In genomic region chr18:51614967-51615571, GRCh38 we compare ENCODE assay signal across 15 cellular contexts.
DNase-seq lines count a peak whose midpoint lies in the region; ATAC-seq and TF ChIP-seq lines count a peak whose summit lies in the region.
"Had no signal": no experiment of that assay in that cellular context is flagged by ENCODE, and none has a peak within 500 bp of the region (broad histone marks: within the 10 kb centered on the region; RNA-seq: fewer than 3 reads in every experiment).

No MANE protein-coding gene starts in this region.

- no peaks in the 10 kb centered on the region for H3K4me1 ChIP-seq in left lung
- H3K4me1 ChIP-seq: BLaER1 treated with 17β-estradiol and CSF1 and Interleukin-3, amounts not matched to agents 10 nM and 100 nM; suprapubic skin had no signal

- no peaks in the 10 kb centered on the region for H3K9me3 ChIP-seq in left lung
- H3K9me3 ChIP-seq: BLaER1 treated with 17β-estradiol and CSF1 and Interleukin-3, amounts not matched to agents 10 nM and 100 nM; suprapubic skin had no signal

- POLR2A ChIA-PET in MCF 10A (lab: Yijun Ruan, JAX) = interaction anchor here (0.9 kb wide), 1 partner anchor 40 kb away, joined by 3 read pairs; no protein-coding TSS in a partner anchor

- no peak overlapping the region for H3K27ac ChIP-seq in left lung
- H3K27ac ChIP-seq: BLaER1 treated with 17β-estradiol and CSF1 and Interleukin-3, amounts not matched to agents 10 nM and 100 nM; suprapubic skin had no signal

- TF ChIP-seq CTCF in MCF 10A (IDR thresholded peaks at IDR 0.05; ENCODE audit: unreplicated experiment) (no peak), left lung (IDR thresholded peaks at IDR 0.05) (no peak)

- no peaks in the 10 kb centered on the region for H3K9me3 Mint-ChIP-seq in MCF 10A (ENCODE audit: unreplicated experiment)
- H3K9me3 Mint-ChIP-seq: activated naive CD4-positive, alpha-beta T cell treated with anti-CD3 and anti-CD28 coated beads, Interleukin-2, amount 50 U/mL, for 24 hours had no signal

- H3K27me3 ChIP-seq in left lung = no peaks in the 10 kb centered on the region
- H3K27me3 ChIP-seq: BLaER1 treated with 17β-estradiol and CSF1 and Interleukin-3, amounts not matched to agents 10 nM and 100 nM; suprapubic skin had no signal

- H3K4me3 Mint-ChIP-seq in MCF 10A (ENCODE audit: unreplicated experiment) = peak overlapping the region; percentile 31
- H3K4me3 Mint-ChIP-seq: activated naive CD4-positive, alpha-beta T cell treated with anti-CD3 and anti-CD28 coated beads, Interleukin-2, amount 50 U/mL, for 24 hours; neural crest cell had no signal

- H3K36me3 ChIP-seq in left lung = no peaks in the 10 kb centered on the region
- H3K36me3 ChIP-seq: BLaER1 treated with 17β-estradiol and CSF1 and Interleukin-3, amounts not matched to agents 10 nM and 100 nM; suprapubic skin had no signal

- intact Hi-C loops in MCF 10A (cut with micrococcal nuclease) = loop anchor here (2.0 to 10.0 kb wide), 5 partner anchors 26 to 622 kb away; no protein-coding TSS in a partner anchor
- intact Hi-C loops in left lung (cut with DNase I) = no loop called here

- peak; percentile 20 for DNase-seq in HT-29 (ENCODE audit: low spot score)
- DNase-seq in NCI-H226 = peak; percentile 74
- peak; percentile 97 for DNase-seq in MCF 10A (ENCODE audit: unreplicated experiment)
- DNase-seq in left lung = no peak
- DNase-seq in stimulated activated CD4-positive, alpha-beta T cell treated with anti-CD3 and anti-CD28 coated beads, Interleukin-1b, Interleukin-23, amount 100 ng/mL, for 48 hours = no peak
- DNase-seq in stimulated activated naive CD4-positive, alpha-beta T cell treated with Interleukin-2 at 50 U/mL for 16 hours (lab: John Stamatoyannopoulos, UW) = no peak
- DNase-seq: central memory CD4-positive, alpha-beta T cell; Right ventricle myocardium superior had no signal

- no TSS peak for BruUV-seq in MCF 10A (replicated peaks; lab: Mats Ljungman, UMichigan)

- peak overlapping the region; percentile 75 for H3K27ac Mint-ChIP-seq in MCF 10A (ENCODE audit: low read depth, unreplicated experiment)
- H3K27ac Mint-ChIP-seq: activated naive CD4-positive, alpha-beta T cell treated with anti-CD3 and anti-CD28 coated beads, Interleukin-2, amount 50 U/mL, for 24 hours had no signal

- no peaks in the 10 kb centered on the region for H3K27me3 Mint-ChIP-seq in MCF 10A (ENCODE audit: insufficient read depth, unreplicated experiment)

- H3K36me3 Mint-ChIP-seq in MCF 10A (ENCODE audit: insufficient read depth, unreplicated experiment) = no peaks in the 10 kb centered on the region

- ATAC-seq in left lung = peak; percentile 46
- ATAC-seq in GM18873 (IDR thresholded peaks at IDR 0.05; ENCODE audit: low FRiP score, unreplicated experiment) = no peak
- ATAC-seq in HG02610 (IDR thresholded peaks at IDR 0.05; ENCODE audit: unreplicated experiment) = no peak
- ATAC-seq: K562 had no signal

- H3K4me3 ChIP-seq in left lung = no peak overlapping the region
- H3K4me3 ChIP-seq: BLaER1 treated with 17β-estradiol and CSF1 and Interleukin-3, amounts not matched to agents 10 nM and 100 nM; K562; suprapubic skin had no signal

- CTCF ChIA-PET in MCF 10A (lab: Yijun Ruan, JAX) = interaction anchor here (0.6 to 2.7 kb wide), 2 partner anchors 10 to 1030 kb away, joined by 3 to 16 read pairs; no protein-coding TSS in a partner anchor

- peaks cover 45% of the 10 kb centered on the region for H3K4me1 Mint-ChIP-seq in MCF 10A (ENCODE audit: insufficient read depth, unreplicated experiment)
- H3K4me1 Mint-ChIP-seq: activated naive CD4-positive, alpha-beta T cell treated with anti-CD3 and anti-CD28 coated beads, Interleukin-2, amount 50 U/mL, for 24 hours; neural crest cell had no signal

Comparison
In these comparisons a context has a peak if more than half of its experiments do, and no peak if none do; other contexts are left out.
1. DNase-seq: peak in HT-29 (single experiment), NCI-H226 (single experiment) and MCF 10A (single experiment); none in left lung (0 of 2), stimulated activated CD4-positive, alpha-beta T cell treated with anti-CD3 and anti-CD28 coated beads, Interleukin-1b, Interleukin-23, amount 100 ng/mL, for 48 hours (single experiment) and stimulated activated naive CD4-positive, alpha-beta T cell treated with Interleukin-2 at 50 U/mL for 16 hours (single experiment).